In the genomic region with DNA sequence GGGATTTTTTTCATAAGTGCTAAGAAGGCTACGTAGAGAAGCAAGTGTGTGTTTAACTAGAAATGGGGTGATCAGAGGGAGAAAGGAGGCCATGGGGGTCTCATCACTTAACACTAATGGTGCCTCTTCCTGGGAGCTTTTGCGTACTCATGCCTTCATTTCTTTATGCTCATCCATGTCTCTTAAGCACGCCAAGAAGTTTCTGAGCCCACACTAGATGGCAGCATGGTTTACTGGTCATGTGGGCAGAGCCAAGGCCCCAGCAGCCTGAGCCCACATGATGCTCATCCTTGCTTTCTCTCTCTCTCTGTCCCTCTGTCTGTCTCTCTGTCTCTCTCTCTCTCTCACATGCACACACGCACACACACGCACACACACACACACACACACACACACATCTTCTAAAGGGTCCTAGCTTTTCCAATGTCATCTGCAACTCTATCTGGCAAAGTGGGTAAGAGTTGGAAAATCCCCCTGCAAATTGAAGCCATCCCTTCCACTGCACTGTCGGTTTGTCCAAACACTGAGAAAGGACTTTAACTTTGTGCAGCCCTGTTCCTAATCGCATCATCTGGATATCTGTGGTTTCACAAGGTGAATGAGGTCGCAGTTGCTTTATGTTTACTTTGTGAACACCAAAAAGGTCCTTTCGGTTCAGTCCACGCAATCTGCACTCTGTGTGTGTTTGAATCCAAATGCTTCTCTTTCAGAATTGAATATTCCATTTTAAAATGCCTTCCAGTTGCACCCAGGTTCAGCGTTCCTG, we compare ENCODE assay signal across 8 cellular contexts.
DNase-seq lines count a peak whose midpoint lies in the region; ATAC-seq and TF ChIP-seq lines count a peak whose summit lies in the region.

No MANE protein-coding gene starts in this region.

- H3K9me3 ChIP-seq in heart left ventricle (no peaks in the 10 kb centered on the region), ascending aorta (no peaks in the 10 kb centered on the region)

- no peak overlapping the region for H3K27ac Mint-ChIP-seq in activated CD4-positive, alpha-beta T cell treated with anti-CD3 and anti-CD28 coated beads for 36 hours

- H3K27me3 ChIP-seq in HL-60 (ENCODE audit: insufficient read depth, poor library complexity, severe bottlenecking) (no peaks in the 10 kb centered on the region), heart left ventricle (no peaks in the 10 kb centered on the region), ascending aorta (no peaks in the 10 kb centered on the region)

- ATAC-seq in activated CD4-positive, alpha-beta T cell treated with anti-CD3 and anti-CD28 coated beads for 36 hours = no peak
- ATAC-seq in SK-N-SH treated with all-trans-retinoic acid at 6 μM for 48 hours (peak; percentile 91), heart left ventricle (peak; percentile 77 to 87 (median 80))

- H3K4me3 ChIP-seq in HL-60 (replicated peaks; ENCODE audit: insufficient read depth, low read length) = no peak overlapping the region
- H3K4me3 ChIP-seq in heart left ventricle = no peak overlapping the region
- no peak overlapping the region for H3K4me3 ChIP-seq in ascending aorta

- CTCF ChIA-PET in activated CD4-positive, alpha-beta T cell treated with anti-CD3 and anti-CD28 coated beads for 36 hours (lab: Charles Lee) = no interaction called here

- no peaks in the 10 kb centered on the region for H3K36me3 Mint-ChIP-seq in activated CD4-positive, alpha-beta T cell treated with anti-CD3 and anti-CD28 coated beads for 36 hours (ENCODE audit: low read depth)

- no peak overlapping the region for H3K4me3 Mint-ChIP-seq in activated CD4-positive, alpha-beta T cell treated with anti-CD3 and anti-CD28 coated beads for 36 hours

- no peak for TF ChIP-seq POLR2A in heart left ventricle (IDR thresholded peaks at IDR 0.05)

- intact Hi-C loops in activated CD4-positive, alpha-beta T cell treated with anti-CD3 and anti-CD28 coated beads for 36 hours (cut with DNase I, micrococcal nuclease) = no loop called here
- intact Hi-C loops in heart left ventricle (cut with DNase I) = loop anchor here in 7 of 10 donors (5.0 to 10.0 kb wide), 7 partner anchors 121 to 1478 kb away; no protein-coding TSS in a partner anchor
- intact Hi-C loops in ascending aorta (cut with DNase I) = loop anchor here (5.0 kb wide), 1 partner anchor 1481 kb away; no protein-coding TSS in a partner anchor

- H3K9me3 Mint-ChIP-seq in activated CD4-positive, alpha-beta T cell treated with anti-CD3 and anti-CD28 coated beads for 36 hours (ENCODE audit: low read depth) = no peaks in the 10 kb centered on the region

- WGBS in heart left ventricle, 4 donors = 61 to 67% (median 64%) methylated on average over 11 of the region's 11 CpGs

- TF ChIP-seq CTCF in HL-60 (IDR thresholded peaks at IDR 0.05; ENCODE audit: insufficient read depth, low read length) (peak; percentile 6), heart left ventricle (IDR thresholded peaks at IDR 0.05) (peak in 11 of 12 donors; percentile 23 to 59 (median 36)), ascending aorta (IDR thresholded peaks at IDR 0.05) (peak in 1 of 3 experiments; percentile 37)

- H3K27ac ChIP-seq in HL-60 (replicated peaks) (no peak overlapping the region), heart left ventricle (no peak overlapping the region), ascending aorta (no peak overlapping the region)

- H3K4me1 Mint-ChIP-seq in activated CD4-positive, alpha-beta T cell treated with anti-CD3 and anti-CD28 coated beads for 36 hours = no peaks in the 10 kb centered on the region

- no peaks in the 10 kb centered on the region for H3K36me3 ChIP-seq in heart left ventricle
- H3K36me3 ChIP-seq in ascending aorta = no peaks in the 10 kb centered on the region

- peaks cover 8% of the 10 kb centered on the region for H3K27me3 Mint-ChIP-seq in activated CD4-positive, alpha-beta T cell treated with anti-CD3 and anti-CD28 coated beads for 36 hours

- POLR2A ChIA-PET in activated CD4-positive, alpha-beta T cell treated with anti-CD3 and anti-CD28 coated beads for 36 hours (lab: Charles Lee) = no interaction called here

- peak; percentile 5 for DNase-seq in activated CD4-positive, alpha-beta T cell treated with anti-CD3 and anti-CD28 coated beads for 36 hours
- DNase-seq in activated CD4-positive, alpha-beta T cell treated with anti-CD3 and anti-CD28 coated beads for 1 hour = no peak
- peak in 1 of 2 experiments; percentile 21 for DNase-seq in HL-60 (ENCODE audit: low read depth in 1 of 2, low spot score in 1 of 2)
- peak in 4 of 5 donors; percentile 38 to 44 (median 41) for DNase-seq in heart left ventricle
- DNase-seq in smooth muscle cell of the brain vasculature (ENCODE audit: low read depth, low spot score) = peak; percentile 51
- no peak for DNase-seq in ascending aorta (ENCODE audit: low spot score in 2 of 2)
- DNase-seq in activated effector memory CD4-positive, alpha-beta T cell treated with anti-CD3 and anti-CD28 coated beads, Interleukin-2, amount 50 U/mL, for 16 hours = no peak

- H3K4me1 ChIP-seq in heart left ventricle = peaks cover 0 to 15% (median 5%) of the 10 kb centered on the region in 12 donors
- no peaks in the 10 kb centered on the region for H3K4me1 ChIP-seq in ascending aorta

TF ChIP-seq in SK-N-SH treated with all-trans-retinoic acid at 6 μM for 48 hours, 23 proteins besides CTCF, POLR2A, EP300 and RAD21 (continues in another document):
- no peak for TF ChIP-seq ISL1 (CRISPR knock-in tag; IDR thresholded peaks at IDR 0.05)
- TF ChIP-seq GLIS3 (CRISPR knock-in tag; IDR thresholded peaks at IDR 0.05) = no peak
- no peak for TF ChIP-seq ZFP3 (CRISPR knock-in tag; IDR thresholded peaks at IDR 0.05)
- TF ChIP-seq ZNF70 (CRISPR knock-in tag; IDR thresholded peaks at IDR 0.05) = no peak
- TF ChIP-seq ZNF8 (CRISPR knock-in tag; IDR thresholded peaks at IDR 0.05) = no peak
- no peak for TF ChIP-seq CSRNP3 (CRISPR knock-in tag; IDR thresholded peaks at IDR 0.05)
- TF ChIP-seq TCF4 (CRISPR knock-in tag; IDR thresholded peaks at IDR 0.05; ENCODE audit: borderline replicate concordance) = no peak
- TF ChIP-seq PATZ1 (CRISPR knock-in tag; IDR thresholded peaks at IDR 0.05; ENCODE audit: borderline replicate concordance) = no peak
- TF ChIP-seq ESRRG (CRISPR knock-in tag; IDR thresholded peaks at IDR 0.05) = no peak
- no peak for TF ChIP-seq ARNTL (CRISPR knock-in tag; IDR thresholded peaks at IDR 0.05; ENCODE audit: borderline replicate concordance, low read depth)
- TF ChIP-seq CREB5 (CRISPR knock-in tag; IDR thresholded peaks at IDR 0.05; ENCODE audit: low read depth) = no peak
- TF ChIP-seq CSDC2 (CRISPR knock-in tag; IDR thresholded peaks at IDR 0.05) = no peak

Comparison
In these comparisons a context has a peak if more than half of its experiments do, and no peak if none do; other contexts are left out.
1. DNase-seq: peak in activated CD4-positive, alpha-beta T cell treated with anti-CD3 and anti-CD28 coated beads for 36 hours (single experiment), heart left ventricle (4 of 5) and smooth muscle cell of the brain vasculature (single experiment); none in activated CD4-positive, alpha-beta T cell treated with anti-CD3 and anti-CD28 coated beads for 1 hour (single experiment), ascending aorta (0 of 2) and activated effector memory CD4-positive, alpha-beta T cell treated with anti-CD3 and anti-CD28 coated beads, Interleukin-2, amount 50 U/mL, for 16 hours (single experiment).
2. intact Hi-C loops: an anchor here in heart left ventricle (5.0 to 10.0 kb wide) and ascending aorta (5.0 kb wide); none called in activated CD4-positive, alpha-beta T cell treated with anti-CD3 and anti-CD28 coated beads for 36 hours.